1 cellular context compared by ENCODE assay signal in genomic region chr19:29606420-29606747, GRCh38.
TF ChIP-seq lines count a peak whose summit lies in the region.

No MANE protein-coding gene starts in this region.

TF ChIP-seq in SK-N-SH, 30 proteins besides CTCF, POLR2A, EP300 and RAD21 (continued from another document):
- no peak for TF ChIP-seq PBX3 (IDR thresholded peaks at IDR 0.05)
- no peak for TF ChIP-seq EZH2phosphoT487 (IDR thresholded peaks at IDR 0.05; ENCODE audit: borderline replicate concordance, low read depth)
- no peak for TF ChIP-seq TCF12 (IDR thresholded peaks at IDR 0.05)
- TF ChIP-seq FOSL2 (IDR thresholded peaks at IDR 0.05; ENCODE audit: borderline replicate concordance, low read depth), result no peak
- TF ChIP-seq NFIC (IDR thresholded peaks at IDR 0.05; ENCODE audit: borderline replicate concordance), result no peak
- TF ChIP-seq NRF1 (IDR thresholded peaks at IDR 0.05; ENCODE audit: low read depth, low read length), result no peak
- TF ChIP-seq YY1 (IDR thresholded peaks at IDR 0.05; ENCODE audit: low read depth), result no peak
- no peak for TF ChIP-seq ELF1 (IDR thresholded peaks at IDR 0.05)
- TF ChIP-seq RXRA (IDR thresholded peaks at IDR 0.05; ENCODE audit: borderline replicate concordance, low read depth), result no peak
